In the genomic region with DNA sequence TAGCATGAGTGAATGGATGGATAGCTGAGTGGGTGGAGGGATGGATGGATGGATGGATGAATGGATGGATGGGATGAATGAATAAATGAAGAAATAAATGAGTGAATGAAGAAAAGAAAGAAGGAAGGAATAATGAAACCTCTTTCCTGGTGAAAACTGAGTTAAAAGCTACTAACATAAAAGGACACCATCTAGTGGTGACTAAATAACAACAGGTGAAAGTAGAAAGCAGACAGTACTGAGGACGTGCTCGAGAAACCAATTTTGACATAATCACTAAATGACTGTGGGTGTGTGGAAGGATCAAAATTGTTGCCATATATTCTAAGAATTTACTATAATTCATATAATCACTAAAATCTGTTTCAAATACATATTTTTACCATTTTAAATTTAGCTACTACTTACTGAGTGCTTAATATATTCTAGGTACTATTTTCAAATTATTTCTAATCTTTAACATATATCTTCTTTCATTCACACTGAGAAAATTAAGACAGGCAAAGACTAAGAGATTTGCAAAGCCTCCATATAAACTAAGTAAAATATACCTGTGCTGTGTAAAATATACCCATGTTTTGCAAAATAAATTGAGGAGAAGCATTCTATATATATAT, we compare ENCODE assay signal across 8 cellular contexts.
A peak's percentile ranks its signal among the peaks of the same experiment; 100 is the strongest.
DNase-seq lines count a peak whose midpoint lies in the region; ATAC-seq and TF ChIP-seq lines count a peak whose summit lies in the region.

No MANE protein-coding gene starts in this region.

- peak; percentile 8 for DNase-seq in NCI-H2196 treated with DMSO at 0.1 percent for 48 hours (lab: John Stamatoyannopoulos, UW; ENCODE audit: unreplicated experiment)
- peak; percentile 4 to 16 for DNase-seq in cardiac fibroblast (ENCODE audit: low read depth in 2 of 2)
- DNase-seq in neural crest cell (ENCODE audit: low read depth, low spot score): no peak
- DNase-seq in stimulated activated CD4-positive, alpha-beta T cell treated with anti-CD3 and anti-CD28 coated beads, Interleukin-4, amount 100 ng/mL, for 1 hour: no peak
- no peak for DNase-seq in activated effector memory CD4-positive, alpha-beta T cell treated with Interleukin-2 at 50 U/mL for 16 hours
- no peak for DNase-seq in stimulated activated CD4-positive, alpha-beta T cell treated with anti-CD3 and anti-CD28 coated beads, Interleukin-1b, Interleukin-23, amount 100 ng/mL, for 48 hours

- H3K27me3 Mint-ChIP-seq in neural crest cell (ENCODE audit: low read depth): no peaks in the 10 kb centered on the region

- ATAC-seq in HG02884 (IDR thresholded peaks at IDR 0.05; ENCODE audit: unreplicated experiment): peak; percentile 76

- H3K4me1 Mint-ChIP-seq in neural crest cell: no peaks in the 10 kb centered on the region

- no peaks in the 10 kb centered on the region for H3K36me3 Mint-ChIP-seq in neural crest cell (ENCODE audit: low read depth)

- H3K9me3 Mint-ChIP-seq in neural crest cell: no peaks in the 10 kb centered on the region

- H3K4me3 ChIP-seq in cardiac fibroblast (replicated peaks in 1 of 2; ENCODE audit: low read depth in 2 of 2, low read length in 2 of 2): no peak overlapping the region

- TF ChIP-seq CTCF in GM12874 (IDR thresholded peaks at IDR 0.05; ENCODE audit: insufficient read depth, low read depth, low read length) (peak; percentile 35; the same call in 1 of the 2 replicates), cardiac fibroblast (IDR thresholded peaks at IDR 0.05; ENCODE audit: low read depth, low read length) (peak; percentile 44), neural crest cell (conservative IDR thresholded peaks at IDR 0.05) (peak; percentile 76)

- no peak overlapping the region for H3K4me3 Mint-ChIP-seq in neural crest cell

- H3K27ac Mint-ChIP-seq in neural crest cell (ENCODE audit: unreplicated experiment): no peak overlapping the region

Comparison
In these comparisons a context has a peak if more than half of its experiments do, and no peak if none do; other contexts are left out.
1. DNase-seq: peak in NCI-H2196 treated with DMSO at 0.1 percent for 48 hours (single experiment) and cardiac fibroblast (2 of 2); none in neural crest cell (single experiment), stimulated activated CD4-positive, alpha-beta T cell treated with anti-CD3 and anti-CD28 coated beads, Interleukin-4, amount 100 ng/mL, for 1 hour (single experiment), activated effector memory CD4-positive, alpha-beta T cell treated with Interleukin-2 at 50 U/mL for 16 hours (single experiment) and stimulated activated CD4-positive, alpha-beta T cell treated with anti-CD3 and anti-CD28 coated beads, Interleukin-1b, Interleukin-23, amount 100 ng/mL, for 48 hours (single experiment).
2. Peak in every context shown above with its lines, with median percentiles within 50 percentile points of each other: CTCF ChIP-seq.